In genomic region chr6:45377041-45377554, GRCh38 we compare ENCODE assay signal across 8 cellular contexts. TPM values are rescaled to one million over a fixed set of nuclear protein-coding genes. Genes with fewer than 3 reads are reported as not detected.
A peak's percentile ranks its signal among the peaks of the same experiment; 100 is the strongest.
DNase-seq lines count a peak whose midpoint lies in the region; ATAC-seq and TF ChIP-seq lines count a peak whose summit lies in the region.

No MANE protein-coding gene starts in this region.

- H3K4me1 Mint-ChIP-seq in activated T-cell treated with anti-CD3 and anti-CD28 coated beads, Interleukin-2, amount 50 U/mL, for 72 hours (ENCODE audit: low read depth) = peaks cover 45% of the 10 kb centered on the region

- H3K27ac Mint-ChIP-seq in activated T-cell treated with anti-CD3 and anti-CD28 coated beads, Interleukin-2, amount 50 U/mL, for 72 hours = peak overlapping the region; percentile 99

- H3K36me3 ChIP-seq in psoas muscle (ENCODE audit: insufficient read depth in 1 of 2, low read depth in 1 of 2) = no peaks in the 10 kb centered on the region

- intact Hi-C loops in cardiac septum (cut with DNase I) = loop anchor here (5.0 kb wide), 2 partner anchors 260 to 545 kb away; no protein-coding TSS in a partner anchor
- intact Hi-C loops in psoas muscle (cut with DNase I) = loop anchor here in 1 of 2 donors (5.0 kb wide), 1 partner anchor 335 kb away; no protein-coding TSS in a partner anchor

- H3K27ac ChIP-seq in psoas muscle = peak overlapping the region; percentile 96

- H3K4me1 ChIP-seq in psoas muscle = peaks cover 9% of the 10 kb centered on the region

- peaks cover 3 to 6% of the 10 kb centered on the region in 2 donors for H3K36me3 Mint-ChIP-seq in activated T-cell treated with anti-CD3 and anti-CD28 coated beads, Interleukin-2, amount 50 U/mL, for 72 hours (ENCODE audit: insufficient read depth in 2 of 2)

- peak overlapping the region; percentile 99 for H3K4me3 Mint-ChIP-seq in activated T-cell treated with anti-CD3 and anti-CD28 coated beads, Interleukin-2, amount 50 U/mL, for 72 hours

- no peaks in the 10 kb centered on the region for H3K27me3 ChIP-seq in psoas muscle (ENCODE audit: insufficient read depth in 3 of 3, low read length in 2 of 3)

- peak; percentile 5 for ATAC-seq in HG03571 (IDR thresholded peaks at IDR 0.05; ENCODE audit: unreplicated experiment)
- ATAC-seq in activated T-cell treated with anti-CD3 and anti-CD28 coated beads, Interleukin-2, amount 50 U/mL, for 72 hours (replicated peaks in 1 of 2) = no peak
- ATAC-seq in psoas muscle = peak in 1 of 4 donors; percentile 21
- ATAC-seq in HG02798 (IDR thresholded peaks at IDR 0.05; ENCODE audit: poor library complexity, unreplicated experiment) = no peak

- WGBS in psoas muscle, 3 donors = 1% methylated on average over 21 of the region's 21 CpGs

- no peaks in the 10 kb centered on the region for H3K9me3 ChIP-seq in psoas muscle

- peak overlapping the region; percentile 84 for H3K4me3 ChIP-seq in psoas muscle

- H3K27me3 Mint-ChIP-seq in activated T-cell treated with anti-CD3 and anti-CD28 coated beads, Interleukin-2, amount 50 U/mL, for 72 hours (ENCODE audit: low read depth) = no peaks in the 10 kb centered on the region

- peak in 2 of 3 donors; percentile 42 to 62 for DNase-seq in stimulated activated CD4-positive, alpha-beta T cell treated with anti-CD3 and anti-CD28 coated beads, TNF-alpha, amount 100 ng/mL, for 1 hour (ENCODE audit: low read depth in 3 of 3, low spot score in 1 of 3)
- no peak for DNase-seq in stimulated activated CD4-positive, alpha-beta T cell treated with anti-CD3 and anti-CD28 coated beads, Interleukin-12 subunit alpha, Interleukin-12 subunit beta, amount 100 ng/mL, for 4 hours
- no peak for DNase-seq in activated T-cell treated with anti-CD3 and anti-CD28 coated beads, Interleukin-2, amount 50 U/mL, for 72 hours
- DNase-seq in cardiac septum (ENCODE audit: low spot score) = peak; percentile 90
- no peak for DNase-seq in psoas muscle
- DNase-seq in HCEC 1CT = no peak

- H3K9me3 Mint-ChIP-seq in activated T-cell treated with anti-CD3 and anti-CD28 coated beads, Interleukin-2, amount 50 U/mL, for 72 hours = no peaks in the 10 kb centered on the region

- TF ChIP-seq CTCF in psoas muscle (IDR thresholded peaks at IDR 0.05) = no peak

RNA-seq across cellular contexts. Expression of gene SUPT3H, which starts 0.6 kb away (rescaled TPM):
- total RNA-seq in activated T-cell treated with anti-CD3 and anti-CD28 coated beads, Interleukin-2, amount 50 U/mL, for 72 hours = 10 to 100 TPM; 18.5 to 19.4 TPM
- 6.2 TPM for total RNA-seq in cardiac septum
- 1 to 10 TPM; 1.9 to 3.3 (median 2.5) TPM for total RNA-seq in psoas muscle
- 1 to 10 TPM; 1.7 to 4.3 (median 3.1) TPM for polyA plus RNA-seq in psoas muscle

RNA-seq across cellular contexts. Expression of gene RUNX2, which starts 49.0 kb away (rescaled TPM):
- total RNA-seq in activated T-cell treated with anti-CD3 and anti-CD28 coated beads, Interleukin-2, amount 50 U/mL, for 72 hours = 10 to 100 TPM; 39.3 to 61.1 TPM
- 3.1 TPM for total RNA-seq in cardiac septum
- total RNA-seq in psoas muscle = under 1 TPM; 0.20 to 0.69 (median 0.40) TPM
- polyA plus RNA-seq in psoas muscle = under 1 TPM; 0.07 to 0.21 (median 0.11) TPM

Comparison
In these comparisons a context has a peak if more than half of its experiments do, and no peak if none do; other contexts are left out.
1. DNase-seq: peak in stimulated activated CD4-positive, alpha-beta T cell treated with anti-CD3 and anti-CD28 coated beads, TNF-alpha, amount 100 ng/mL, for 1 hour (2 of 3) and cardiac septum (single experiment); none in stimulated activated CD4-positive, alpha-beta T cell treated with anti-CD3 and anti-CD28 coated beads, Interleukin-12 subunit alpha, Interleukin-12 subunit beta, amount 100 ng/mL, for 4 hours (single experiment), activated T-cell treated with anti-CD3 and anti-CD28 coated beads, Interleukin-2, amount 50 U/mL, for 72 hours (0 of 2), psoas muscle (0 of 2) and HCEC 1CT (single experiment).